In the genomic region with DNA sequence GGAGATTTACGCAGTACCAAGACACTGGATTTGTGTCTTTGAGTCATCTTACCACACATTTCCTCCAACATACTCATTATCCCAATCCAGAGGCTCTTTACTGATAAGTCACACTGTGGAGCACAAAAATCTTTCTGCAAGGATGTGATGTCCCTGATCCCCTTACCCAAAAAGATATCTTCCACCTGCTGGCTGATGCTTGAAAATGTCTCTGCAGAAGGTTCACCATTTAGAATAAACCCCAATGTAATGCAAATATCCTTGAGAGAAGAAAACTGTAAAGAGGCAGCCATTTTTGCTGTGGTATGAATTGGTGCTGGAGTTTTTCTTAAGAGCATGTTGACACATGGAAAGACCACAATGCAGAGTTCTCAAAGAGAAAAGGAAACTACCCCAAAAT, we compare ENCODE assay signal across 13 cellular contexts.
"Had no signal": no experiment of that assay in that cellular context is flagged by ENCODE, and none has a peak within 500 bp of the region (broad histone marks: within the 10 kb centered on the region; RNA-seq: fewer than 3 reads in every experiment).

No MANE protein-coding gene starts in this region.

- H3K36me3 ChIP-seq: spleen, tibial artery, upper lobe of left lung, uterus had no signal

- DNase-seq: effector memory CD8-positive, alpha-beta T cell; foreskin keratinocyte; naive thymus-derived CD4-positive, alpha-beta T cell; nephron progenitor cell; psoas muscle; retina; spleen; stimulated activated CD4-positive, alpha-beta T cell treated with anti-CD3 and anti-CD28 coated beads, Interleukin-15, amount 100 ng/mL, for 24 hours; stimulated activated CD4-positive, alpha-beta T cell treated with anti-CD3 and anti-CD28 coated beads, Interleukin-1b, Interleukin-23, amount 100 ng/mL, for 48 hours; stimulated activated CD4-positive, alpha-beta T cell treated with anti-CD3 and anti-CD28 coated beads, Interleukin-4, amount 100 ng/mL, for 24 hours; tibial artery; upper lobe of left lung; uterus had no signal

- H3K27ac ChIP-seq: foreskin keratinocyte, psoas muscle, spleen, tibial artery, upper lobe of left lung, uterus had no signal

- H3K27me3 ChIP-seq: foreskin keratinocyte, spleen, tibial artery, upper lobe of left lung, uterus had no signal

- H3K4me1 ChIP-seq: foreskin keratinocyte, psoas muscle, spleen, tibial artery, upper lobe of left lung, uterus had no signal

- H3K4me3 ChIP-seq: psoas muscle, spleen, tibial artery, upper lobe of left lung, uterus had no signal

- H3K9me3 ChIP-seq: psoas muscle, spleen, tibial artery, upper lobe of left lung, uterus had no signal
